11 cellular contexts compared by ENCODE assay signal in the genomic region with DNA sequence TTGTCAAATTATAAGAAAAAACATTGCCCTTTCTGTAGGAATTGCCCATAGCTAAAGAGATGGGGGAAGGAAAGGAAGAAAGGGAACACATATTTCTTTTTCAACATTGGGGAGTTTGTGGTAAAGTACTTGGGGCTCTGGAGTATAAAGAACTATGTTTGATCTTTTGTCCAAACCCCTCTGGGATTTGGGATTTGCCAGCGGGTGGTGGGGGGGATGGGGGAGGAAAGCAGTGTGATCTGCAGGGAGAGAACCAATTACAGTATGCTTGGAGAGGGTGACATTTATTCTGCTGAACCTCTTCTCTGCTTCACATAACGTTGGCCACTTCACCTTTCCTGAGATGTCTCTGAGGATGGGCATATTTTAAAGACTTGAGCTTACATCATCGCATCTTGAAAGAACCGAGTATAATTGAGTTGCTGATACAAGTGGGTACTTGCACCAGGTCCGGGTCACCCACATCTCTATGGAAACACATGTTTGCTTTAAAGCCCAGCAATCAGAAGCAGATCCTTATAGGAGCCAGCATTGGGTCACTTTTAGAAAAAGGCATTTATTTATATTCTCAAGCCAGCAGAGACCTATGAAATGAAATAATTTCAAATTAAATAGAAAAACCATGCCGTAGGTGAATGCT.
A peak's percentile ranks its signal among the peaks of the same experiment; 100 is the strongest.
DNase-seq lines count a peak whose midpoint lies in the region; ATAC-seq and TF ChIP-seq lines count a peak whose summit lies in the region.
"Had no signal": no experiment of that assay in that cellular context is flagged by ENCODE, and none has a peak within 500 bp of the region (broad histone marks: within the 10 kb centered on the region; RNA-seq: fewer than 3 reads in every experiment).

No MANE protein-coding gene starts in this region.

- H3K4me2 ChIP-seq in GM23338 = peak overlapping the region; percentile 70

- TF ChIP-seq CTCF in GM23338 (conservative IDR thresholded peaks at IDR 0.05; ENCODE audit: low read depth in 2 of 2) (no peak), endothelial cell (IDR thresholded peaks at IDR 0.05; ENCODE audit: unreplicated experiment) (no peak), BE2C (IDR thresholded peaks at IDR 0.05; ENCODE audit: low read depth, low read length) (no peak)

- H3K9me3 ChIP-seq in neuron (ENCODE audit: low read length) (no peaks in the 10 kb centered on the region), BE2C (no peaks in the 10 kb centered on the region)
- H3K9me3 ChIP-seq: right atrium auricular region had no signal

- ATAC-seq in GM23338 (peak; percentile 37), GM21737 (IDR thresholded peaks at IDR 0.05; ENCODE audit: unreplicated experiment) (no peak), GM21576 (IDR thresholded peaks at IDR 0.05; ENCODE audit: unreplicated experiment) (no peak), GM19023 (IDR thresholded peaks at IDR 0.05; ENCODE audit: unreplicated experiment) (no peak)

- no peaks in the 10 kb centered on the region for H3K27me3 ChIP-seq in GM23338 (ENCODE audit: insufficient read depth)
- no peaks in the 10 kb centered on the region for H3K27me3 ChIP-seq in neuron (ENCODE audit: insufficient read depth, low read length)
- no peaks in the 10 kb centered on the region for H3K27me3 ChIP-seq in BE2C
- H3K27me3 ChIP-seq: right atrium auricular region had no signal

- H3K27me3 Mint-ChIP-seq in GM23338 (ENCODE audit: insufficient read depth, low read depth, poor library complexity) (no peaks in the 10 kb centered on the region), endothelial cell (ENCODE audit: unreplicated experiment) (peaks cover 2% of the 10 kb centered on the region)

- no peaks in the 10 kb centered on the region; the same call in 1 of the 2 replicates for H3K36me3 ChIP-seq in GM23338 (ENCODE audit: insufficient read depth)
- no peaks in the 10 kb centered on the region for H3K36me3 ChIP-seq in neuron (ENCODE audit: insufficient read depth, low read length)
- H3K36me3 ChIP-seq in BE2C = no peaks in the 10 kb centered on the region
- H3K36me3 ChIP-seq: right atrium auricular region had no signal

- peak overlapping the region; percentile 61 for H3K27ac ChIP-seq in GM23338 (ENCODE audit: low read depth)

- no peaks in the 10 kb centered on the region; the same call in 1 of the 2 replicates for H3F3A ChIP-seq in GM23338 (replicated peaks; ENCODE audit: low read depth)

- H3K79me2 ChIP-seq in GM23338 (replicated peaks; ENCODE audit: insufficient read depth) = peaks cover 98% of the 10 kb centered on the region

- peak overlapping the region; percentile 89 for H3K27ac Mint-ChIP-seq in GM23338
- peak overlapping the region; percentile 96 for H3K27ac Mint-ChIP-seq in endothelial cell (ENCODE audit: unreplicated experiment)

- no peaks in the 10 kb centered on the region for H4K20me1 ChIP-seq in GM23338 (replicated peaks; ENCODE audit: insufficient read depth)

- H3K4me3 Mint-ChIP-seq in GM23338 (peak overlapping the region; percentile 48), endothelial cell (ENCODE audit: unreplicated experiment) (no peak overlapping the region)

- DNase-seq in GM23338 (ENCODE audit: low spot score) (no peak), NCI-H345 (lab: John Stamatoyannopoulos, UW) (peak; percentile 68), endothelial cell (ENCODE audit: low spot score) (no peak), BE2C (no peak)
- DNase-seq: DND-41, Kasumi-1 had no signal

- H3K4me1 Mint-ChIP-seq in GM23338 (peaks cover 86% of the 10 kb centered on the region), endothelial cell (ENCODE audit: unreplicated experiment) (peaks cover 58% of the 10 kb centered on the region)

- H3K9me3 Mint-ChIP-seq in GM23338 (no peaks in the 10 kb centered on the region), endothelial cell (ENCODE audit: unreplicated experiment) (no peaks in the 10 kb centered on the region)

- H2AFZ ChIP-seq in GM23338 (no peak overlapping the region), neuron (ENCODE audit: low read depth, low read length) (peak overlapping the region; percentile 8)

- H3K9me2 ChIP-seq in GM23338 (ENCODE audit: insufficient read depth) = no peaks in the 10 kb centered on the region

- no peaks in the 10 kb centered on the region for H3K36me3 Mint-ChIP-seq in GM23338 (ENCODE audit: low read depth)
- H3K36me3 Mint-ChIP-seq in endothelial cell (ENCODE audit: low read depth, unreplicated experiment) = no peaks in the 10 kb centered on the region

- peaks cover 83% of the 10 kb centered on the region for H3K4me1 ChIP-seq in GM23338 (ENCODE audit: insufficient read depth)
- H3K4me1 ChIP-seq in neuron (ENCODE audit: insufficient read depth, low read length) = peaks cover 55% of the 10 kb centered on the region
- H3K4me1 ChIP-seq in BE2C = peaks cover 25% of the 10 kb centered on the region

- peak overlapping the region; percentile 34 for H3K4me3 ChIP-seq in GM23338
- peak overlapping the region; percentile 29 for H3K4me3 ChIP-seq in neuron (ENCODE audit: low read length)
- H3K4me3 ChIP-seq in BE2C (ENCODE audit: low read depth, low read length) = no peak overlapping the region
- H3K4me3 ChIP-seq: right atrium auricular region had no signal

TF ChIP-seq in GM23338, 12 proteins besides CTCF, POLR2A, EP300 and RAD21:
- TF ChIP-seq CREB1 (CRISPR knock-in tag; IDR thresholded peaks at IDR 0.05; ENCODE audit: low read depth) (0 out of 2 replicates have a peak, but pooled peaks have one; percentile 22), EZH2 (IDR thresholded peaks at IDR 0.05; ENCODE audit: low read depth, unreplicated experiment) (no peak)
- TF ChIP-seq, protein P1, sequence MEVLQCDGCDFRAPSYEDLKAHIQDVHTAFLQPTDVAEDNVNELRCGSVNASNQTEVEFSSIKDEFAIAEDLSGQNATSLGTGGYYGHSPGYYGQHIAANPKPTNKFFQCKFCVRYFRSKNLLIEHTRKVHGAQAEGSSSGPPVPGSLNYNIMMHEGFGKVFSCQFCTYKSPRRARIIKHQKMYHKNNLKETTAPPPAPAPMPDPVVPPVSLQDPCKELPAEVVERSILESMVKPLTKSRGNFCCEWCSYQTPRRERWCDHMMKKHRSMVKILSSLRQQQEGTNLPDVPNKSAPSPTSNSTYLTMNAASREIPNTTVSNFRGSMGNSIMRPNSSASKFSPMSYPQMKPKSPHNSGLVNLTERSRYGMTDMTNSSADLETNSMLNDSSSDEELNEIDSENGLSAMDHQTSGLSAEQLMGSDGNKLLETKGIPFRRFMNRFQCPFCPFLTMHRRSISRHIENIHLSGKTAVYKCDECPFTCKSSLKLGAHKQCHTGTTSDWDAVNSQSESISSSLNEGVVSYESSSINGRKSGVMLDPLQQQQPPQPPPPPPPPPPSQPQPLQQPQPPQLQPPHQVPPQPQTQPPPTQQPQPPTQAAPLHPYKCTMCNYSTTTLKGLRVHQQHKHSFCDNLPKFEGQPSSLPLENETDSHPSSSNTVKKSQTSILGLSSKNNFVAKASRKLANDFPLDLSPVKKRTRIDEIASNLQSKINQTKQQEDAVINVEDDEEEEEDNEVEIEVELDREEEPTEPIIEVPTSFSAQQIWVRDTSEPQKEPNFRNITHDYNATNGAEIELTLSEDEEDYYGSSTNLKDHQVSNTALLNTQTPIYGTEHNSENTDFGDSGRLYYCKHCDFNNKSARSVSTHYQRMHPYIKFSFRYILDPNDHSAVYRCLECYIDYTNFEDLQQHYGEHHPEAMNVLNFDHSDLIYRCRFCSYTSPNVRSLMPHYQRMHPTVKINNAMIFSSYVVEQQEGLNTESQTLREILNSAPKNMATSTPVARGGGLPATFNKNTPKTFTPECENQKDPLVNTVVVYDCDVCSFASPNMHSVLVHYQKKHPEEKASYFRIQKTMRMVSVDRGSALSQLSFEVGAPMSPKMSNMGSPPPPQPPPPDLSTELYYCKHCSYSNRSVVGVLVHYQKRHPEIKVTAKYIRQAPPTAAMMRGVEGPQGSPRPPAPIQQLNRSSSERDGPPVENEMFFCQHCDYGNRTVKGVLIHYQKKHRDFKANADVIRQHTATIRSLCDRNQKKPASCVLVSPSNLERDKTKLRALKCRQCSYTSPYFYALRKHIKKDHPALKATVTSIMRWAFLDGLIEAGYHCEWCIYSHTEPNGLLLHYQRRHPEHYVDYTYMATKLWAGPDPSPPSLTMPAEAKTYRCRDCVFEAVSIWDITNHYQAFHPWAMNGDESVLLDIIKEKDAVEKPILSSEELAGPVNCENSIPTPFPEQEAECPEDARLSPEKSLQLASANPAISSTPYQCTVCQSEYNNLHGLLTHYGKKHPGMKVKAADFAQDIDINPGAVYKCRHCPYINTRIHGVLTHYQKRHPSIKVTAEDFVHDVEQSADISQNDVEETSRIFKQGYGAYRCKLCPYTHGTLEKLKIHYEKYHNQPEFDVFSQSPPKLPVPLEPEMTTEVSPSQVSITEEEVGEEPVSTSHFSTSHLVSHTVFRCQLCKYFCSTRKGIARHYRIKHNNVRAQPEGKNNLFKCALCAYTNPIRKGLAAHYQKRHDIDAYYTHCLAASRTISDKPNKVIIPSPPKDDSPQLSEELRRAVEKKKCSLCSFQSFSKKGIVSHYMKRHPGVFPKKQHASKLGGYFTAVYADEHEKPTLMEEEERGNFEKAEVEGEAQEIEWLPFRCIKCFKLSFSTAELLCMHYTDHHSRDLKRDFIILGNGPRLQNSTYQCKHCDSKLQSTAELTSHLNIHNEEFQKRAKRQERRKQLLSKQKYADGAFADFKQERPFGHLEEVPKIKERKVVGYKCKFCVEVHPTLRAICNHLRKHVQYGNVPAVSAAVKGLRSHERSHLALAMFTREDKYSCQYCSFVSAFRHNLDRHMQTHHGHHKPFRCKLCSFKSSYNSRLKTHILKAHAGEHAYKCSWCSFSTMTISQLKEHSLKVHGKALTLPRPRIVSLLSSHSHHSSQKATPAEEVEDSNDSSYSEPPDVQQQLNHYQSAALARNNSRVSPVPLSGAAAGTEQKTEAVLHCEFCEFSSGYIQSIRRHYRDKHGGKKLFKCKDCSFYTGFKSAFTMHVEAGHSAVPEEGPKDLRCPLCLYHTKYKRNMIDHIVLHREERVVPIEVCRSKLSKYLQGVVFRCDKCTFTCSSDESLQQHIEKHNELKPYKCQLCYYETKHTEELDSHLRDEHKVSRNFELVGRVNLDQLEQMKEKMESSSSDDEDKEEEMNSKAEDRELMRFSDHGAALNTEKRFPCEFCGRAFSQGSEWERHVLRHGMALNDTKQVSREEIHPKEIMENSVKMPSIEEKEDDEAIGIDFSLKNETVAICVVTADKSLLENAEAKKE (CRISPR knock-in tag; IDR thresholded peaks at IDR 0.05) = no peak
